ENCODE assay signal across 8 cellular contexts in the genomic region with DNA sequence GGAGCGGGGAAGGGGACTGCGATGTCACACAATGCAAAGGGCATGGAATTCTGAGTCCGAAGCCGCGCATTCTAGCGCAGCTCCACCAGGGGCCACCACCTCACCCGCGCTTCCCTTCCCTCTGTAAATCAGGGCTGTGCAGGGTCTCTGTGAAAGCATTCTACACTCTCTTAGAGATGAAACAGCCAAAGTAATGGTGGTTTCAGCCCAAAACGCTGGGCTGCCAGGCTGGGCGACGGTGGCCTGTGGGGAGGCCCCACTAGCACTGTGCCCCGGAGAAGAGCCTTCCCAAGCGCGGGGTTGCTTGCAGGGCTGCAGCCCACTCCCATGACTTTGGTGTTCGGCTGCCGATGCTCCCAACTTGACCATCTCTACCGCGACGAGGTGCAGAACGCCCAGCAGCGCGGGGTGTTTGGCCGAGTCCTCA. TPM values are rescaled to one million over a fixed set of nuclear protein-coding genes. Genes with fewer than 3 reads are reported as not detected.
DNase-seq lines count a peak whose midpoint lies in the region; ATAC-seq and TF ChIP-seq lines count a peak whose summit lies in the region.

No MANE protein-coding gene starts in this region.

- intact Hi-C loops in esophagus squamous epithelium (cut with DNase I): no loop called here

- H3K4me1 Mint-ChIP-seq in stimulated activated naive CD8-positive, alpha-beta T cell treated with anti-CD3 and anti-CD28 coated beads, Interleukin-15, Interleukin-2, amounts not matched to agents 100 ng/mL and 50 ng/mL, for 24 hours (ENCODE audit: low read depth): peaks cover 81% of the 10 kb centered on the region
- H3K4me1 Mint-ChIP-seq in stimulated activated naive CD8-positive, alpha-beta T cell treated with anti-CD3 and anti-CD28 coated beads, Interleukin-15, amount 100 ng/mL, for 72 hours: peaks cover 99% of the 10 kb centered on the region

- H3K9ac ChIP-seq in parathyroid adenoma: no peak overlapping the region

- H3K79me2 ChIP-seq in parathyroid adenoma: no peaks in the 10 kb centered on the region

- DNase-seq in stimulated activated naive CD8-positive, alpha-beta T cell treated with anti-CD3 and anti-CD28 coated beads, Interleukin-15, amount 100 ng/mL, for 72 hours: no peak
- DNase-seq in RWPE2 (ENCODE audit: low spot score): peak; percentile 39
- no peak for DNase-seq in esophagus squamous epithelium (lab: John Stamatoyannopoulos, UW)
- DNase-seq in stimulated activated CD4-positive, alpha-beta T cell treated with anti-CD3 and anti-CD28 coated beads, Interleukin-4, amount 100 ng/mL, for 24 hours: no peak

- ATAC-seq in stimulated activated naive CD8-positive, alpha-beta T cell treated with anti-CD3 and anti-CD28 coated beads, Interleukin-15, amount 100 ng/mL, for 72 hours: no peak
- ATAC-seq in RWPE2 (ENCODE audit: low read depth): peak; percentile 53
- ATAC-seq in HG02938 (IDR thresholded peaks at IDR 0.05; ENCODE audit: unreplicated experiment): no peak
- ATAC-seq in HG02973 (IDR thresholded peaks at IDR 0.05; ENCODE audit: unreplicated experiment): no peak

- H3K4me3 ChIP-seq in RWPE2 (ENCODE audit: severe bottlenecking) (no peak overlapping the region), esophagus squamous epithelium (peak overlapping the region in 1 of 4 donors; percentile 55), parathyroid adenoma (ENCODE audit: low read depth, low read length) (no peak overlapping the region)

- no peaks in the 10 kb centered on the region for H3K36me3 ChIP-seq in RWPE2 (ENCODE audit: low read depth)
- H3K36me3 ChIP-seq in esophagus squamous epithelium: no peaks in the 10 kb centered on the region
- H3K36me3 ChIP-seq in parathyroid adenoma (ENCODE audit: control insufficient read depth, insufficient read depth, low read length): no peaks in the 10 kb centered on the region

- TF ChIP-seq CTCF in RWPE2 (IDR thresholded peaks at IDR 0.05; ENCODE audit: poor library complexity, severe bottlenecking): peak; percentile 62
- TF ChIP-seq CTCF in esophagus squamous epithelium (IDR thresholded peaks at IDR 0.05): peak in 4 of 6 experiments; percentile 27 to 51 (median 30)
- peak; percentile 55 for TF ChIP-seq CTCF in parathyroid adenoma (IDR thresholded peaks at IDR 0.05)

- no peak overlapping the region for H3K4me2 ChIP-seq in parathyroid adenoma (ENCODE audit: low read length)

- no peak overlapping the region for H3K27ac Mint-ChIP-seq in stimulated activated naive CD8-positive, alpha-beta T cell treated with anti-CD3 and anti-CD28 coated beads, Interleukin-15, Interleukin-2, amounts not matched to agents 100 ng/mL and 50 ng/mL, for 24 hours
- no peak overlapping the region for H3K27ac Mint-ChIP-seq in stimulated activated naive CD8-positive, alpha-beta T cell treated with anti-CD3 and anti-CD28 coated beads, Interleukin-15, amount 100 ng/mL, for 72 hours

- H3K4me3 Mint-ChIP-seq in stimulated activated naive CD8-positive, alpha-beta T cell treated with anti-CD3 and anti-CD28 coated beads, Interleukin-15, Interleukin-2, amounts not matched to agents 100 ng/mL and 50 ng/mL, for 24 hours: peak overlapping the region; percentile 36
- H3K4me3 Mint-ChIP-seq in stimulated activated naive CD8-positive, alpha-beta T cell treated with anti-CD3 and anti-CD28 coated beads, Interleukin-15, amount 100 ng/mL, for 72 hours: peak overlapping the region in 1 of 2 donors; percentile 48

- H2AFZ ChIP-seq in parathyroid adenoma: no peak overlapping the region

- H3K4me1 ChIP-seq in RWPE2 (ENCODE audit: insufficient read depth, poor library complexity, severe bottlenecking): no peaks in the 10 kb centered on the region
- peaks cover 15 to 78% (median 25%) of the 10 kb centered on the region in 3 donors for H3K4me1 ChIP-seq in esophagus squamous epithelium
- no peaks in the 10 kb centered on the region for H3K4me1 ChIP-seq in parathyroid adenoma

- no peak for TF ChIP-seq POLR2A in esophagus squamous epithelium (IDR thresholded peaks at IDR 0.05)

- H3K36me3 Mint-ChIP-seq in stimulated activated naive CD8-positive, alpha-beta T cell treated with anti-CD3 and anti-CD28 coated beads, Interleukin-15, Interleukin-2, amounts not matched to agents 100 ng/mL and 50 ng/mL, for 24 hours (ENCODE audit: low read depth): no peaks in the 10 kb centered on the region

- no peaks in the 10 kb centered on the region for H3K9me3 Mint-ChIP-seq in stimulated activated naive CD8-positive, alpha-beta T cell treated with anti-CD3 and anti-CD28 coated beads, Interleukin-15, Interleukin-2, amounts not matched to agents 100 ng/mL and 50 ng/mL, for 24 hours
- H3K9me3 Mint-ChIP-seq in stimulated activated naive CD8-positive, alpha-beta T cell treated with anti-CD3 and anti-CD28 coated beads, Interleukin-15, amount 100 ng/mL, for 72 hours: no peaks in the 10 kb centered on the region

- H3K27ac ChIP-seq in RWPE2 (ENCODE audit: poor library complexity, severe bottlenecking): no peak overlapping the region
- peak overlapping the region in 1 of 4 donors; percentile 34 for H3K27ac ChIP-seq in esophagus squamous epithelium
- H3K27ac ChIP-seq in parathyroid adenoma: no peak overlapping the region

- peaks cover 3% of the 10 kb centered on the region for H3K9me3 ChIP-seq in RWPE2 (ENCODE audit: severe bottlenecking)
- no peaks in the 10 kb centered on the region for H3K9me3 ChIP-seq in esophagus squamous epithelium
- no peaks in the 10 kb centered on the region for H3K9me3 ChIP-seq in parathyroid adenoma (ENCODE audit: control insufficient read depth, low read length)

- H3K27me3 Mint-ChIP-seq in stimulated activated naive CD8-positive, alpha-beta T cell treated with anti-CD3 and anti-CD28 coated beads, Interleukin-15, Interleukin-2, amounts not matched to agents 100 ng/mL and 50 ng/mL, for 24 hours: no peaks in the 10 kb centered on the region
- H3K27me3 Mint-ChIP-seq in stimulated activated naive CD8-positive, alpha-beta T cell treated with anti-CD3 and anti-CD28 coated beads, Interleukin-15, amount 100 ng/mL, for 72 hours: no peaks in the 10 kb centered on the region

- H3K27me3 ChIP-seq in RWPE2 (ENCODE audit: insufficient read depth, poor library complexity, severe bottlenecking) (no peaks in the 10 kb centered on the region), esophagus squamous epithelium (peaks cover 0 to 96% (median 5%) of the 10 kb centered on the region in 4 donors), parathyroid adenoma (ENCODE audit: control insufficient read depth, insufficient read depth, low read length) (no peaks in the 10 kb centered on the region)

- WGBS in esophagus squamous epithelium, 2 donors: 33 to 60% methylated on average over 7 to 17 of the region's 23 CpGs

RNA-seq across cellular contexts. Expression of gene ATG9B, which starts 11.4 kb away (rescaled TPM):
- 10 to 100 TPM in 2 of 4 donors, 1 to 10 TPM in 2; 1.5 to 45.2 (median 12.8) TPM for total RNA-seq in esophagus squamous epithelium

RNA-seq across cellular contexts. Expression of gene ABCB8, which starts 15.3 kb away (rescaled TPM):
- 10 to 100 TPM; 23.1 to 41.0 (median 26.1) TPM for total RNA-seq in esophagus squamous epithelium

RNA-seq across cellular contexts. Expression of gene NOS3, which starts 22.1 kb away (rescaled TPM):
- 1 to 10 TPM; 1.4 to 3.2 (median 2.2) TPM for total RNA-seq in esophagus squamous epithelium

RNA-seq across cellular contexts. Expression of gene KCNH2, which starts 34.8 kb away (rescaled TPM):
- total RNA-seq in esophagus squamous epithelium: 1 to 10 TPM in 1 of 4 donors, under 1 TPM in 3; 0.19 to 2.5 (median 0.72) TPM

RNA-seq across cellular contexts. Expression of gene ASIC3, which starts 35.4 kb away (rescaled TPM):
- under 1 TPM in 2 of 4 donors, not detected in 2; 0.40 to 0.95 TPM for total RNA-seq in esophagus squamous epithelium
